In the genomic region with DNA sequence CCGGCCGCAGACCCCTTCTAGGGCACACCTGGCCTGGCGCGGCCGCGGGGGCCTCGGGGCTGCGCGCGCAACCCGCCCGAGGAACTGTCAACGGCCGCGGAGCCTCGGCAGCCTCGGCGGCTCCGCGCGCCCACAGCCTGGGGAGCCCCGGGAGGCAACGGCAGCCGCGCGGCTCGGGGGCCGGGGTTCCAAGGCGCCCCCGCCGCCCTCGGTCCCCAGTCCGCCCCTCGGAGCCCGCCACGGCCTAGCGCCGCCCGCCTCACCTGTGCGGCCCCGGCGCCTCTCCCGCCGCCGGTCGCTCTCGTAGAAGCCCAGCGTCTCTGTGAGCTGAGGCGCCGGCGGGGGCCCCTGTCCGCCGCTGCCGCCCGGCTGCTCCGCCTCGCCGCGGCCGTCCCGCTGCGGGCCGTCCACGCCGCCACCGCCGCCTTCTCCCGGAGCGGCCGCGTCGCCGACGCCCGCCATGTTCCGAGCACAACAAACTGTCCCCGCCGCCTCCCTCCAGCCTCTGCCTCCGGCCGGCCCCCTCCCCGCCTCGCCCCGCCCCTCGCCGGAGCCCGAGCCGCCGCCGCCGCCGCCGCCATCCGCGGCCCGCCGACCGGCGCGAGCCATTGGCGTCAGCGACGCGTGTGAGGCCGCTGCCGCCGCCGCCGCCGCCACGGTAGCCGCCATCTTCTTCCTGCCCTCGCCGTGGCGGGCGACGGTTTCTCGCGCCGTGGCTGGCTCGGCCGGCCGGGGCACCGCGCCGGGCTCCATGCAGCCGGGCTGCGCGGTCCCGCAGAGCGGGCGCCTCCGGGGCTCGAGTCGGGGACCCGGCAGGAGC, we compare ENCODE assay signal across 8 cellular contexts. TPM values are rescaled to one million over a fixed set of nuclear protein-coding genes. Genes with fewer than 3 reads are reported as not detected.
DNase-seq lines count a peak whose midpoint lies in the region; ATAC-seq and TF ChIP-seq lines count a peak whose summit lies in the region.

Gene TAPT1, minus strand, starts transcription at position 476 of the 820 bp plus-strand sequence. Its CDS starts 14 bp downstream, at position 462.

- in situ Hi-C loops in G401 (cut with HindIII; ENCODE audit: low sequenced_read_pairs) = no loop called here

- H3K27me3 ChIP-seq in left ventricle myocardium inferior (ENCODE audit: low read depth) (no peaks in the 10 kb centered on the region), psoas muscle (ENCODE audit: insufficient read depth in 3 of 3, low read length in 2 of 3) (no peaks in the 10 kb centered on the region)

- peaks cover 4% of the 10 kb centered on the region for H3K36me3 Mint-ChIP-seq in T-helper 1 cell treated with Interleukin-12 subunit alpha and Interleukin-12 subunit beta and Interleukin-4 antibody, amounts not matched to agents 30 μg/mL and 1 μg/mL, for 36 hours (ENCODE audit: low read depth)

- peak within 1 kb of the TSS; percentile 96 for H3K27ac Mint-ChIP-seq in T-helper 1 cell treated with Interleukin-12 subunit alpha and Interleukin-12 subunit beta and Interleukin-4 antibody, amounts not matched to agents 30 μg/mL and 1 μg/mL, for 36 hours

- 0 to 1% (median 0%) methylated on average over 53 to 135 of the region's 135 CpGs for WGBS in psoas muscle, 3 donors
- under 1% methylated on average over 130 of the region's 135 CpGs for WGBS in urinary bladder

- H3K4me1 ChIP-seq in left ventricle myocardium inferior = peaks cover 85% of the 10 kb centered on the region
- H3K4me1 ChIP-seq in psoas muscle = peaks cover 43% of the 10 kb centered on the region
- peaks cover 2% of the 10 kb centered on the region for H3K4me1 ChIP-seq in urinary bladder (ENCODE audit: insufficient read depth)

- TF ChIP-seq CTCF in left ventricle myocardium inferior (IDR thresholded peaks at IDR 0.05; ENCODE audit: borderline replicate concordance) (no peak), psoas muscle (IDR thresholded peaks at IDR 0.05) (no peak)

- H3K27ac ChIP-seq in left ventricle myocardium inferior (replicated peaks) (peak within 1 kb of the TSS; percentile 99), psoas muscle (peak within 1 kb of the TSS; percentile 98), urinary bladder (ENCODE audit: low read depth) (peak within 1 kb of the TSS; percentile 98)

- intact Hi-C loops in left ventricle myocardium inferior (cut with micrococcal nuclease) (no loop called here), psoas muscle (cut with DNase I) (loop anchor here (5.0 to 10.0 kb wide), 2 partner anchors 36 to 421 kb away; no protein-coding TSS in a partner anchor)

- H3K4me1 Mint-ChIP-seq in T-helper 1 cell treated with Interleukin-12 subunit alpha and Interleukin-12 subunit beta and Interleukin-4 antibody, amounts not matched to agents 30 μg/mL and 1 μg/mL, for 36 hours (ENCODE audit: low read depth) = peaks cover 47% of the 10 kb centered on the region

- no peaks in the 10 kb centered on the region for H3K9me3 Mint-ChIP-seq in T-helper 1 cell treated with Interleukin-12 subunit alpha and Interleukin-12 subunit beta and Interleukin-4 antibody, amounts not matched to agents 30 μg/mL and 1 μg/mL, for 36 hours

- peaks cover 5% of the 10 kb centered on the region for H3K27me3 Mint-ChIP-seq in T-helper 1 cell treated with Interleukin-12 subunit alpha and Interleukin-12 subunit beta and Interleukin-4 antibody, amounts not matched to agents 30 μg/mL and 1 μg/mL, for 36 hours (ENCODE audit: low read depth)

- H3K36me3 ChIP-seq in left ventricle myocardium inferior (no peaks in the 10 kb centered on the region), psoas muscle (ENCODE audit: insufficient read depth in 1 of 2, low read depth in 1 of 2) (no peaks in the 10 kb centered on the region), urinary bladder (ENCODE audit: insufficient read depth) (no peaks in the 10 kb centered on the region)

- H3K4me3 Mint-ChIP-seq in T-helper 1 cell treated with Interleukin-12 subunit alpha and Interleukin-12 subunit beta and Interleukin-4 antibody, amounts not matched to agents 30 μg/mL and 1 μg/mL, for 36 hours = peak within 1 kb of the TSS; percentile 93

- peak within 1 kb of the TSS; percentile 92 for H3K4me3 ChIP-seq in Jurkat, Clone E6-1 (ENCODE audit: low read length)
- H3K4me3 ChIP-seq in left ventricle myocardium inferior (peak within 1 kb of the TSS; percentile 90), psoas muscle (peak within 1 kb of the TSS; percentile 86), urinary bladder (ENCODE audit: low read depth, low read length) (peak within 1 kb of the TSS; percentile 98)

- H3K9me3 ChIP-seq in left ventricle myocardium inferior (replicated peaks) (no peaks in the 10 kb centered on the region), psoas muscle (no peaks in the 10 kb centered on the region)

- DNase-seq in G401 (ENCODE audit: low spot score) = peak; percentile 77
- no peak for DNase-seq in Jurkat, Clone E6-1 (ENCODE audit: low read depth, low spot score)
- DNase-seq in amniotic stem cell (lab: John Stamatoyannopoulos, UW) = peak; percentile 47
- DNase-seq in left ventricle myocardium inferior = peak; percentile 88
- DNase-seq in psoas muscle = peak; percentile 85 to 92

- ATAC-seq in GM21619 (IDR thresholded peaks at IDR 0.05; ENCODE audit: unreplicated experiment) (peak; percentile 64), psoas muscle (peak; percentile 76 to 83 (median 80))

RNA-seq across cellular contexts. Expression of gene TAPT1, which starts in this region (rescaled TPM):
- total RNA-seq in G401 (2014; rRNA removed; shearing (Covaris generic)) = 8.4 and 9.1 TPM in 2 replicates
- 41.1 TPM for polyA plus RNA-seq in Jurkat, Clone E6-1 (2012; ENCODE audit: insufficient read depth, insufficient read length)
- total RNA-seq in left ventricle myocardium inferior = 35.3 TPM
- 10 to 100 TPM; 43.6 to 70.5 (median 53.2) TPM for total RNA-seq in psoas muscle
- 100 to 1,000 TPM in 1 of 3 donors, 10 to 100 TPM in 2; 14.2 to 101 (median 27.4) TPM for polyA plus RNA-seq in psoas muscle
- total RNA-seq in urinary bladder = 71.1 TPM
- 22.5 TPM for polyA plus RNA-seq in urinary bladder
